ENCODE assay signal across 1 cellular context in genomic region chr13:94595943-94596574, GRCh38.
TF ChIP-seq lines count a peak whose summit lies in the region.

A gene with protein sequence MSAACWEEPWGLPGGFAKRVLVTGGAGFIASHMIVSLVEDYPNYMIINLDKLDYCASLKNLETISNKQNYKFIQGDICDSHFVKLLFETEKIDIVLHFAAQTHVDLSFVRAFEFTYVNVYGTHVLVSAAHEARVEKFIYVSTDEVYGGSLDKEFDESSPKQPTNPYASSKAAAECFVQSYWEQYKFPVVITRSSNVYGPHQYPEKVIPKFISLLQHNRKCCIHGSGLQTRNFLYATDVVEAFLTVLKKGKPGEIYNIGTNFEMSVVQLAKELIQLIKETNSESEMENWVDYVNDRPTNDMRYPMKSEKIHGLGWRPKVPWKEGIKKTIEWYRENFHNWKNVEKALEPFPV (minus strand): TSS chr13:94596152. CDS start chr13:94596136, 16 bp downstream.

TF ChIP-seq in HepG2, 621 proteins besides CTCF, POLR2A, EP300 and RAD21 (continued from another document and continues in another):
- TF ChIP-seq, protein P1, sequence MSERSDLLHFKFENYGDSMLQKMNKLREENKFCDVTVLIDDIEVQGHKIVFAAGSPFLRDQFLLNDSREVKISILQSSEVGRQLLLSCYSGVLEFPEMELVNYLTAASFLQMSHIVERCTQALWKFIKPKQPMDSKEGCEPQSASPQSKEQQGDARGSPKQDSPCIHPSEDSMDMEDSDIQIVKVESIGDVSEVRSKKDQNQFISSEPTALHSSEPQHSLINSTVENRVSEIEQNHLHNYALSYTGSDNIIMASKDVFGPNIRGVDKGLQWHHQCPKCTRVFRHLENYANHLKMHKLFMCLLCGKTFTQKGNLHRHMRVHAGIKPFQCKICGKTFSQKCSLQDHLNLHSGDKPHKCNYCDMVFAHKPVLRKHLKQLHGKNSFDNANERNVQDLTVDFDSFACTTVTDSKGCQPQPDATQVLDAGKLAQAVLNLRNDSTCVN (CRISPR knock-in tag; IDR thresholded peaks at IDR 0.05; ENCODE audit: borderline replicate concordance): peak; percentile 33
- TF ChIP-seq, protein P2, sequence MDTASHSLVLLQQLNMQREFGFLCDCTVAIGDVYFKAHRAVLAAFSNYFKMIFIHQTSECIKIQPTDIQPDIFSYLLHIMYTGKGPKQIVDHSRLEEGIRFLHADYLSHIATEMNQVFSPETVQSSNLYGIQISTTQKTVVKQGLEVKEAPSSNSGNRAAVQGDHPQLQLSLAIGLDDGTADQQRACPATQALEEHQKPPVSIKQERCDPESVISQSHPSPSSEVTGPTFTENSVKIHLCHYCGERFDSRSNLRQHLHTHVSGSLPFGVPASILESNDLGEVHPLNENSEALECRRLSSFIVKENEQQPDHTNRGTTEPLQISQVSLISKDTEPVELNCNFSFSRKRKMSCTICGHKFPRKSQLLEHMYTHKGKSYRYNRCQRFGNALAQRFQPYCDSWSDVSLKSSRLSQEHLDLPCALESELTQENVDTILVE (CRISPR knock-in tag; IDR thresholded peaks at IDR 0.05): 0 out of 2 replicates have a peak, but pooled peaks have one; percentile 33
- TF ChIP-seq ZNF644 (CRISPR knock-in tag; IDR thresholded peaks at IDR 0.05; ENCODE audit: low read depth) (0 out of 2 replicates have a peak, but pooled peaks have one; percentile 7), ZNF205 (CRISPR knock-in tag; IDR thresholded peaks at IDR 0.05) (peak; percentile 75; the same call in 1 of the 2 replicates), ZNF878 (CRISPR knock-in tag; IDR thresholded peaks at IDR 0.05) (no peak; the same call in 1 of the 2 replicates), ZNF792 (CRISPR knock-in tag; IDR thresholded peaks at IDR 0.05) (peak; percentile 50; the same call in 1 of the 2 replicates), CHD2 (IDR thresholded peaks at IDR 0.05; ENCODE audit: low read depth, low read length) (peak; percentile 83), KDM4B (CRISPR knock-in tag; IDR thresholded peaks at IDR 0.05) (peak; percentile 60; the same call in 1 of the 2 replicates), TEAD3 (CRISPR knock-in tag; optimal IDR thresholded peaks at IDR 0.05; ENCODE audit: borderline replicate concordance) (peak; percentile 80), ZNF256 (CRISPR knock-in tag; conservative IDR thresholded peaks at IDR 0.05) (no peak; the same call in 1 of the 2 replicates), DMTF1 (CRISPR knock-in tag; IDR thresholded peaks at IDR 0.05) (no peak), ZNF335 (CRISPR knock-in tag; IDR thresholded peaks at IDR 0.05) (0 out of 2 replicates have a peak, but pooled peaks have one; percentile 80), IKZF4 (CRISPR knock-in tag; IDR thresholded peaks at IDR 0.05; ENCODE audit: borderline replicate concordance, low read depth, not compliant biosample characterization) (peak; percentile 65), ATM (IDR thresholded peaks at IDR 0.05; ENCODE audit: borderline replicate concordance) (no peak), PRMT3 (CRISPR knock-in tag; IDR thresholded peaks at IDR 0.05; ENCODE audit: borderline replicate concordance, low read depth) (no peak), RFX3 (CRISPR knock-in tag; IDR thresholded peaks at IDR 0.05) (0 out of 2 replicates have a peak, but pooled peaks have one; percentile 38), CSRNP2 (CRISPR knock-in tag; conservative IDR thresholded peaks at IDR 0.05; ENCODE audit: low read depth) (no peak), ZEB1 (IDR thresholded peaks at IDR 0.05; ENCODE audit: insufficient replicate concordance, low read depth) (peak; percentile 55), BRF2 (CRISPR knock-in tag; IDR thresholded peaks at IDR 0.05) (0 out of 2 replicates have a peak, but pooled peaks have one; percentile 23), SALL1 (CRISPR knock-in tag; IDR thresholded peaks at IDR 0.05) (peak; percentile 68), ISL2 (CRISPR knock-in tag; IDR thresholded peaks at IDR 0.05) (no peak), NR2F6 (IDR thresholded peaks at IDR 0.05) (no peak), NR2F6 (CRISPR knock-in tag; IDR thresholded peaks at IDR 0.05) (0 out of 2 replicates have a peak, but pooled peaks have one; percentile 30), GZF1 (CRISPR knock-in tag; IDR thresholded peaks at IDR 0.05) (peak; percentile 96), HDAC1 (CRISPR knock-in tag; IDR thresholded peaks at IDR 0.05) (0 out of 2 replicates have a peak, but pooled peaks have one; percentile 38), SRSF1 (optimal IDR thresholded peaks at IDR 0.05; ENCODE audit: low read depth, low read length) (peak; percentile 50), ZNF772 (CRISPR knock-in tag; IDR thresholded peaks at IDR 0.05) (peak; percentile 63), ZNF382 (CRISPR knock-in tag; IDR thresholded peaks at IDR 0.05; ENCODE audit: borderline replicate concordance) (no peak), ZFP1 (CRISPR knock-in tag; IDR thresholded peaks at IDR 0.05) (0 out of 2 replicates have a peak, but pooled peaks have one; percentile 67), NCOA1 (CRISPR knock-in tag; IDR thresholded peaks at IDR 0.05) (0 out of 2 replicates have a peak, but pooled peaks have one; percentile 80), SP5 (CRISPR knock-in tag; IDR thresholded peaks at IDR 0.05; ENCODE audit: borderline replicate concordance, low read depth) (peak; percentile 81)
- TF ChIP-seq, protein P3, sequence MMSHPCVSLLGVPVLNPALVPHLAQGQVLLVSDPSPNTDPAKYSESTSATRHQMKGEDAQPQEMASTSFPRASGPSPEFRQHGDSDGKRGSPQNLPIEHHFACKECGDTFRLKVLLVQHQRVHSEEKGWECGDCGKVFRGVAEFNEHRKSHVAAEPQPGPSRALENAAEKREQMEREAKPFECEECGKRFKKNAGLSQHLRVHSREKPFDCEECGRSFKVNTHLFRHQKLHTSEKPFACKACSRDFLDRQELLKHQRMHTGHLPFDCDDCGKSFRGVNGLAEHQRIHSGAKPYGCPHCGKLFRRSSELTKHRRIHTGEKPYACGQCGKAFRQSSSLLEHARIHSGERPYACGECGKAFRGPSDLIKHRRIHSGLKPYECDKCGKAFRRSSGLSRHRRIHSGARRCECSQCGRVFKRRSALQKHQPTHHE (CRISPR knock-in tag; IDR thresholded peaks at IDR 0.05; ENCODE audit: borderline replicate concordance): 0 out of 2 replicates have a peak, but pooled peaks have one; percentile 35
- TF ChIP-seq, protein P4, sequence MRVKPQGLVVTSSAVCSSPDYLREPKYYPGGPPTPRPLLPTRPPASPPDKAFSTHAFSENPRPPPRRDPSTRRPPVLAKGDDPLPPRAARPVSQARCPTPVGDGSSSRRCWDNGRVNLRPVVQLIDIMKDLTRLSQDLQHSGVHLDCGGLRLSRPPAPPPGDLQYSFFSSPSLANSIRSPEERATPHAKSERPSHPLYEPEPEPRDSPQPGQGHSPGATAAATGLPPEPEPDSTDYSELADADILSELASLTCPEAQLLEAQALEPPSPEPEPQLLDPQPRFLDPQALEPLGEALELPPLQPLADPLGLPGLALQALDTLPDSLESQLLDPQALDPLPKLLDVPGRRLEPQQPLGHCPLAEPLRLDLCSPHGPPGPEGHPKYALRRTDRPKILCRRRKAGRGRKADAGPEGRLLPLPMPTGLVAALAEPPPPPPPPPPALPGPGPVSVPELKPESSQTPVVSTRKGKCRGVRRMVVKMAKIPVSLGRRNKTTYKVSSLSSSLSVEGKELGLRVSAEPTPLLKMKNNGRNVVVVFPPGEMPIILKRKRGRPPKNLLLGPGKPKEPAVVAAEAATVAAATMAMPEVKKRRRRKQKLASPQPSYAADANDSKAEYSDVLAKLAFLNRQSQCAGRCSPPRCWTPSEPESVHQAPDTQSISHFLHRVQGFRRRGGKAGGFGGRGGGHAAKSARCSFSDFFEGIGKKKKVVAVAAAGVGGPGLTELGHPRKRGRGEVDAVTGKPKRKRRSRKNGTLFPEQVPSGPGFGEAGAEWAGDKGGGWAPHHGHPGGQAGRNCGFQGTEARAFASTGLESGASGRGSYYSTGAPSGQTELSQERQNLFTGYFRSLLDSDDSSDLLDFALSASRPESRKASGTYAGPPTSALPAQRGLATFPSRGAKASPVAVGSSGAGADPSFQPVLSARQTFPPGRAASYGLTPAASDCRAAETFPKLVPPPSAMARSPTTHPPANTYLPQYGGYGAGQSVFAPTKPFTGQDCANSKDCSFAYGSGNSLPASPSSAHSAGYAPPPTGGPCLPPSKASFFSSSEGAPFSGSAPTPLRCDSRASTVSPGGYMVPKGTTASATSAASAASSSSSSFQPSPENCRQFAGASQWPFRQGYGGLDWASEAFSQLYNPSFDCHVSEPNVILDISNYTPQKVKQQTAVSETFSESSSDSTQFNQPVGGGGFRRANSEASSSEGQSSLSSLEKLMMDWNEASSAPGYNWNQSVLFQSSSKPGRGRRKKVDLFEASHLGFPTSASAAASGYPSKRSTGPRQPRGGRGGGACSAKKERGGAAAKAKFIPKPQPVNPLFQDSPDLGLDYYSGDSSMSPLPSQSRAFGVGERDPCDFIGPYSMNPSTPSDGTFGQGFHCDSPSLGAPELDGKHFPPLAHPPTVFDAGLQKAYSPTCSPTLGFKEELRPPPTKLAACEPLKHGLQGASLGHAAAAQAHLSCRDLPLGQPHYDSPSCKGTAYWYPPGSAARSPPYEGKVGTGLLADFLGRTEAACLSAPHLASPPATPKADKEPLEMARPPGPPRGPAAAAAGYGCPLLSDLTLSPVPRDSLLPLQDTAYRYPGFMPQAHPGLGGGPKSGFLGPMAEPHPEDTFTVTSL (CRISPR knock-in tag; IDR thresholded peaks at IDR 0.05; ENCODE audit: borderline replicate concordance): no peak
- TF ChIP-seq, protein P5, sequence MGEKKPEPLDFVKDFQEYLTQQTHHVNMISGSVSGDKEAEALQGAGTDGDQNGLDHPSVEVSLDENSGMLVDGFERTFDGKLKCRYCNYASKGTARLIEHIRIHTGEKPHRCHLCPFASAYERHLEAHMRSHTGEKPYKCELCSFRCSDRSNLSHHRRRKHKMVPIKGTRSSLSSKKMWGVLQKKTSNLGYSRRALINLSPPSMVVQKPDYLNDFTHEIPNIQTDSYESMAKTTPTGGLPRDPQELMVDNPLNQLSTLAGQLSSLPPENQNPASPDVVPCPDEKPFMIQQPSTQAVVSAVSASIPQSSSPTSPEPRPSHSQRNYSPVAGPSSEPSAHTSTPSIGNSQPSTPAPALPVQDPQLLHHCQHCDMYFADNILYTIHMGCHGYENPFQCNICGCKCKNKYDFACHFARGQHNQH (CRISPR knock-in tag; IDR thresholded peaks at IDR 0.05): peak; percentile 80
- TF ChIP-seq, protein P6, sequence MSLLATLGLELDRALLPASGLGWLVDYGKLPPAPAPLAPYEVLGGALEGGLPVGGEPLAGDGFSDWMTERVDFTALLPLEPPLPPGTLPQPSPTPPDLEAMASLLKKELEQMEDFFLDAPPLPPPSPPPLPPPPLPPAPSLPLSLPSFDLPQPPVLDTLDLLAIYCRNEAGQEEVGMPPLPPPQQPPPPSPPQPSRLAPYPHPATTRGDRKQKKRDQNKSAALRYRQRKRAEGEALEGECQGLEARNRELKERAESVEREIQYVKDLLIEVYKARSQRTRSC (CRISPR knock-in tag; IDR thresholded peaks at IDR 0.05; ENCODE audit: low read depth): 0 out of 2 replicates have a peak, but pooled peaks have one; percentile 37
- TF ChIP-seq, protein P7, sequence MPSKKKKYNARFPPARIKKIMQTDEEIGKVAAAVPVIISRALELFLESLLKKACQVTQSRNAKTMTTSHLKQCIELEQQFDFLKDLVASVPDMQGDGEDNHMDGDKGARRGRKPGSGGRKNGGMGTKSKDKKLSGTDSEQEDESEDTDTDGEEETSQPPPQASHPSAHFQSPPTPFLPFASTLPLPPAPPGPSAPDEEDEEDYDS (CRISPR knock-in tag; IDR thresholded peaks at IDR 0.05): peak; percentile 89
